In the genomic region with DNA sequence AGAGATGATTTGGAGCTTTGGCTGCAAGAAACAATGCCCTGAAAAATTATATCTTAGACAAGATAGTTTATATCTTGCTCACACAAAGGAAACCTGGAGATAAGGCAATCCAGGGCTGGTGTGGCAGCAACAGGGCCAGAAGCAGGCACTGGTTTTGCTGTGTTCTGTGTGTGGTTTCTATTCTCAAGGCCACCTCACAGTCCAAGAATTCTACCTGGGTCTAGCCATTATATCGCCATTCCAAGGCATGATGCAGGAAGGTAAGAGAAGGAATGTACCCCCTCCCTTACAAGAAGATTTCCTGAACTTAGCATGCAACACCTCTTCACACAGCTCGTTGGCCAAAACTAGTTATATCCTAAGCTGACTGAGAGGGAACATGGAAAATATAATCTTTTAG, we compare ENCODE assay signal across 20 cellular contexts.
DNase-seq lines count a peak whose midpoint lies in the region; ATAC-seq and TF ChIP-seq lines count a peak whose summit lies in the region.
"Had no signal": no experiment of that assay in that cellular context is flagged by ENCODE, and none has a peak within 500 bp of the region (broad histone marks: within the 10 kb centered on the region; RNA-seq: fewer than 3 reads in every experiment).

No MANE protein-coding gene starts in this region.

- no peaks in the 10 kb centered on the region for H3K36me3 ChIP-seq in RWPE2 (ENCODE audit: low read depth)
- no peaks in the 10 kb centered on the region for H3K36me3 ChIP-seq in kidney epithelial cell (ENCODE audit: control insufficient read depth, insufficient read depth, low read length)
- no peaks in the 10 kb centered on the region for H3K36me3 ChIP-seq in trophoblast cell (ENCODE audit: control insufficient read depth in 1 of 2, insufficient read depth in 2 of 2, low read length in 2 of 2)
- no peaks in the 10 kb centered on the region for H3K36me3 ChIP-seq in esophagus muscularis mucosa

- H3K27ac ChIP-seq in RWPE2 (ENCODE audit: poor library complexity, severe bottlenecking) (no peak overlapping the region), trophoblast cell (ENCODE audit: low read depth, low read length) (no peak overlapping the region), esophagus muscularis mucosa (replicated peaks in 1 of 4) (no peak overlapping the region)
- H3K27ac ChIP-seq: A549, GM23248 had no signal

- H3K18ac ChIP-seq in trophoblast cell (ENCODE audit: low read length): no peak overlapping the region

- H3K4me2 ChIP-seq in trophoblast cell (ENCODE audit: low read length): no peak overlapping the region
- H3K4me2 ChIP-seq: A549 had no signal

- no peak overlapping the region for H2AK5ac ChIP-seq in trophoblast cell (ENCODE audit: low read length)

- no CpG with 5 or more reads among the region's 2 CpGs for WGBS in trophoblast cell (ENCODE audit: extremely low coverage, insufficient coverage, insufficient read length)
- 86% methylated on average over 2 of the region's 2 CpGs for WGBS in esophagus muscularis mucosa

- no peak overlapping the region for H3K4me3 ChIP-seq in RWPE2 (ENCODE audit: severe bottlenecking)
- H3K4me3 ChIP-seq in kidney epithelial cell (ENCODE audit: low read depth, low read length): no peak overlapping the region
- H3K4me3 ChIP-seq in trophoblast cell (ENCODE audit: low read depth, low read length): no peak overlapping the region
- H3K4me3 ChIP-seq in esophagus muscularis mucosa: no peak overlapping the region
- H3K4me3 ChIP-seq: A549, GM12878, GM23248 had no signal

- no peaks in the 10 kb centered on the region for H3K27me3 ChIP-seq in RWPE2 (ENCODE audit: insufficient read depth, poor library complexity, severe bottlenecking)
- no peaks in the 10 kb centered on the region for H3K27me3 ChIP-seq in kidney epithelial cell (ENCODE audit: control insufficient read depth, insufficient read depth, low read length)
- H3K27me3 ChIP-seq in trophoblast cell (ENCODE audit: insufficient read depth, low read length): no peaks in the 10 kb centered on the region
- H3K27me3 ChIP-seq in esophagus muscularis mucosa: no peaks in the 10 kb centered on the region

- no peak overlapping the region for H2BK12ac ChIP-seq in trophoblast cell (ENCODE audit: low read length)

- H2BK5ac ChIP-seq in trophoblast cell (ENCODE audit: low read depth, low read length, poor library complexity): no peak overlapping the region

- H4K8ac ChIP-seq in trophoblast cell (ENCODE audit: low read depth, low read length): no peak overlapping the region

- no peak for TF ChIP-seq POLR2A in esophagus muscularis mucosa (IDR thresholded peaks at IDR 0.05; ENCODE audit: low read depth)

- no peak for DNase-seq in RWPE2 (ENCODE audit: low spot score)
- peak; percentile 23 for DNase-seq in kidney epithelial cell (ENCODE audit: low read depth)
- DNase-seq in trophoblast cell: peak; percentile 86 to 91
- DNase-seq in esophagus muscularis mucosa (ENCODE audit: extremely low spot score): no peak
- DNase-seq in COLO668 (lab: John Stamatoyannopoulos, UW; ENCODE audit: unreplicated experiment): no peak
- DNase-seq: 8988T; ACHN; AML-193; C1 segment of cervical spinal cord; CD4-positive, alpha-beta memory T cell; DMS 273 treated with DMSO at 0.1 percent for 48 hours; DMS79; EL; GDM1; GM23248; H7; HCEC 1CT had no signal

- no peak overlapping the region for H2BK120ac ChIP-seq in trophoblast cell (ENCODE audit: insufficient read depth, low read length, poor library complexity)

- peak; percentile 60; the same call in 2 of the 3 replicates for ATAC-seq in RWPE2 (ENCODE audit: low read depth)
- no peak for ATAC-seq in GM19463 (IDR thresholded peaks at IDR 0.05; ENCODE audit: unreplicated experiment)
- ATAC-seq: A549, GM12878 had no signal

- no peak overlapping the region for H3K23ac ChIP-seq in trophoblast cell (ENCODE audit: low read length)

- no peak for TF ChIP-seq EP300 in esophagus muscularis mucosa (IDR thresholded peaks at IDR 0.05)

- no peaks in the 10 kb centered on the region for H3K9me3 ChIP-seq in RWPE2 (ENCODE audit: severe bottlenecking)
- no peaks in the 10 kb centered on the region for H3K9me3 ChIP-seq in trophoblast cell (ENCODE audit: insufficient read depth, low read depth, low read length)
- peaks cover 0 to 6% (median 0%) of the 10 kb centered on the region in 4 donors for H3K9me3 ChIP-seq in esophagus muscularis mucosa
- H3K9me3 ChIP-seq: A549 had no signal

- no peaks in the 10 kb centered on the region for H3K79me1 ChIP-seq in trophoblast cell (ENCODE audit: low read length)

- H4K91ac ChIP-seq in trophoblast cell (ENCODE audit: low read depth, low read length): no peak overlapping the region

- H3K9ac ChIP-seq in trophoblast cell (ENCODE audit: low read length): no peak overlapping the region
- H3K9ac ChIP-seq: GM23248 had no signal

- H4K12ac ChIP-seq in trophoblast cell (ENCODE audit: low read depth, low read length): no peak overlapping the region

- intact Hi-C loops in esophagus muscularis mucosa (cut with DNase I): no loop called here

- no peak overlapping the region for H2AFZ ChIP-seq in trophoblast cell (ENCODE audit: insufficient read depth, low read length, poor library complexity)
- H2AFZ ChIP-seq: GM23248 had no signal

- no peak overlapping the region for H3K14ac ChIP-seq in trophoblast cell (ENCODE audit: low read length)

- H3K4ac ChIP-seq in trophoblast cell (ENCODE audit: low read depth, low read length): no peak overlapping the region

- H3K4me1 ChIP-seq in RWPE2 (ENCODE audit: insufficient read depth, poor library complexity, severe bottlenecking): no peaks in the 10 kb centered on the region
- H3K4me1 ChIP-seq in trophoblast cell (ENCODE audit: control insufficient read depth in 1 of 2, insufficient read depth in 2 of 2, low read length in 2 of 2): peaks cover 2 to 3% of the 10 kb centered on the region in 2 experiments
- no peaks in the 10 kb centered on the region for H3K4me1 ChIP-seq in esophagus muscularis mucosa
- H3K4me1 ChIP-seq: A549 had no signal

- H3K79me2 ChIP-seq in trophoblast cell (ENCODE audit: control insufficient read depth, insufficient read depth, low read length, poor library complexity): no peaks in the 10 kb centered on the region

- TF ChIP-seq CTCF in RWPE2 (IDR thresholded peaks at IDR 0.05; ENCODE audit: poor library complexity, severe bottlenecking): no peak
- TF ChIP-seq CTCF in kidney epithelial cell (IDR thresholded peaks at IDR 0.05; ENCODE audit: insufficient read depth, low read length, poor library complexity, severe bottlenecking): no peak
- no peak for TF ChIP-seq CTCF in esophagus muscularis mucosa (IDR thresholded peaks at IDR 0.05)

Comparison
In these comparisons a context has a peak if more than half of its experiments do, and no peak if none do; other contexts are left out.
1. DNase-seq: peak in kidney epithelial cell (single experiment) and trophoblast cell (2 of 2); none in RWPE2 (single experiment), esophagus muscularis mucosa (single experiment) and COLO668 (single experiment).